Comparison of ENCODE assay signal across 6 cellular contexts in the genomic region with DNA sequence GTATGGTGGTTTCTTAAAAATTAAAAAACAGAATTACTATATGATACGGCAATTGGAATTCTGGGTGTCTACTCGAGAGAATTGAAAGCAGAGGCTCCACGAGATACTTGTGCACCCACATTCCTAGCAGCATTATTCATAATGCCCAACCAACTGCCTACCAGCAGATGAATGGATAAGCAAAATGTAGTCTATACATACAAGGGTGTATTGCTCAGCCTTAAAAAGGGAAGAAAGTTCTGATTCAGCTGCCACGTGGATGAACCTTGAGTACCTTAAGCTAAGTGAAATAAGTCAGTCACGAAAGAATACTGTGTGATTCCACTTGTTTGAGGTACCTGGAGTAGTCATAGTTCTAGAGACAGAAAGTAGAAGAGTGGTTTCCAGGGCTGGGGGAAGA.
DNase-seq lines count a peak whose midpoint lies in the region; ATAC-seq, FAIRE-seq and TF ChIP-seq lines count a peak whose summit lies in the region.
"Not testable (repeated sequence)": the region's sequence is repeated elsewhere in the genome, so short reads cannot be mapped to it uniquely, and the experiment has no call there.

No MANE protein-coding gene starts in this region.

- H3K9ac ChIP-seq in Karpas-422 (ENCODE audit: low read length): not testable (repeated sequence)

- peak; percentile 77 for ATAC-seq in RWPE2 (ENCODE audit: low read depth)
- peak; percentile 61 for ATAC-seq in esophagus mucosa

- not testable (repeated sequence) for TF ChIP-seq CTCF in RWPE2 (IDR thresholded peaks at IDR 0.05; ENCODE audit: poor library complexity, severe bottlenecking); stomach (IDR thresholded peaks at IDR 0.05)

- not testable (repeated sequence) for H3K9me2 ChIP-seq in Karpas-422 (replicated peaks; ENCODE audit: insufficient read depth, low read length)

- TF ChIP-seq EP300 in stomach (IDR thresholded peaks at IDR 0.05): not testable (repeated sequence)

- peak overlapping the region; percentile 42; the same call in 1 of the 2 replicates for H3K27ac ChIP-seq in Karpas-422 (ENCODE audit: low read length)
- H3K27ac ChIP-seq in RWPE2 (ENCODE audit: poor library complexity, severe bottlenecking); stomach: not testable (repeated sequence)

- not testable (repeated sequence) for DNase-seq in GM12891 (ENCODE audit: insufficient read length, low spot score); H54 (ENCODE audit: insufficient read length, low spot score); Karpas-422; RWPE2 (ENCODE audit: low spot score)
- peak; percentile 0 for DNase-seq in stomach

- H2AFZ ChIP-seq in Karpas-422 (ENCODE audit: low read length): not testable (repeated sequence)

- WGBS in stomach, 5 donors: 80 to 93% (median 86%) methylated on average over 5 of the region's 5 CpGs

- TF ChIP-seq POLR2A in GM12891 (IDR thresholded peaks at IDR 0.05; ENCODE audit: low read depth, low read length); H54 (IDR thresholded peaks at IDR 0.05; ENCODE audit: low read depth, low read length); stomach (IDR thresholded peaks at IDR 0.05): not testable (repeated sequence)

- FAIRE-seq in GM12891 (lab: Jason Lieb, UNC) (peak; percentile 66), H54 (lab: Jason Lieb, UNC) (peak; percentile 90)

- H3K4me3 ChIP-seq in Karpas-422 (ENCODE audit: low read length); RWPE2 (ENCODE audit: severe bottlenecking); stomach: not testable (repeated sequence)

- not testable (repeated sequence) for H4K20me1 ChIP-seq in Karpas-422 (ENCODE audit: insufficient read depth, low read depth, low read length)

- peaks cover 67% of the 10 kb centered on the region for H3K79me2 ChIP-seq in Karpas-422 (ENCODE audit: low read length)

- intact Hi-C loops in stomach (cut with DNase I; ENCODE audit: low total_unique reads): not testable (repeated sequence)

- peaks cover 12% of the 10 kb centered on the region; the same call in 1 of the 2 replicates for H3K36me3 ChIP-seq in Karpas-422 (ENCODE audit: insufficient read depth, low read length)
- not testable (repeated sequence) for H3K36me3 ChIP-seq in RWPE2 (ENCODE audit: low read depth); stomach

- H3K27me3 ChIP-seq in Karpas-422 (ENCODE audit: low read length); RWPE2 (ENCODE audit: insufficient read depth, poor library complexity, severe bottlenecking): not testable (repeated sequence)
- H3K27me3 ChIP-seq in stomach: peaks cover 0 to 15% (median 0%) of the 10 kb centered on the region in 3 donors

- not testable (repeated sequence) for H3K4me2 ChIP-seq in Karpas-422 (ENCODE audit: low read depth, low read length, poor library complexity, severe bottlenecking)

- not testable (repeated sequence) for H3K9me3 ChIP-seq in Karpas-422 (ENCODE audit: low read length); RWPE2 (ENCODE audit: severe bottlenecking); stomach

- H3K4me1 ChIP-seq in Karpas-422 (ENCODE audit: low read length): peaks cover 21% of the 10 kb centered on the region
- H3K4me1 ChIP-seq in RWPE2 (ENCODE audit: insufficient read depth, poor library complexity, severe bottlenecking); stomach: not testable (repeated sequence)
